In the genomic region with DNA sequence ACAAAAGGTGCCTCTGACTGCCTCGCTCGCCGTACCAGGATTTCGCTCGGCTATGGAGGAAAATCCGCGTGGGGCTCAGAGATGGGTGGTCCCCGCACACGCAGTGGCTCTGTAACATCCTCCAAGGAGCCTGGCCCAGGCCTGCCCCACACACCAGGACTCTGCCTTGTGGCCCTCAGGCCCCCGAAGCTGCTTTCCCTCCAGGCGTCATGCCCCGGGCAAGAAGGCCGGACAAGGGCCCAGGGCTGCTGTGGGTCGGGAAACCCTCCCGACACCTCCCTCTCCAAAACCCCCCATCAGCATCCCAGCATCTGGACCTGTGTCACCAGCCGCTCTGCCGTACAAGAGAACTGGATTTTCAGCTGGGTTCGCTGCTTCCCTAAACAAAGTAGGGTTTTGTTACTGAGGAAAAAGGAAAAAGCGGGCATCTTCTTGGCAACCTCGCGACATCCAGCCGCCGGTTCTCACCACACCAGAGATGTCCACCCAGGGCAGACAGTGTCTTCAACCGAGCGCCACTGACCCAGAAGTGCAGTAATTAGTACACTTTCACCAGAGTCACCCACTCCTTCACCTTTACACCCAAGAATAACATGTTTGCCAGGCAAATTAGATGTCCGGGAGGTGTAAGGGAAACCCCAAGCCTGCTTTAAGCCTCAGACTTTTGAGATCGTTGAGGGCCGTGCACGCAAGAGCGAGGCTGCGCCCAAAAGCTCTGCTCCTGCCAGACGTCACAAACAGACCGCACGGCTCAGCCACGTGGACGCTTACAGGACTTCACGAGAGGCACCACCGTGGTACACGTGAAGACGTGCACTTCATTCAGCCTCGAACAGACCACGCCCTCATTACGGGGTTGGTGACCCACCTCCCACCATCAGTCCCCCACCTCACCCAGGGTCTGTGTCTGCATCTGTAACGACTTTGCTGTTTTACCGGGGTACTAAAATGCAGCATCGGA, we compare ENCODE assay signal across 1 cellular context.
TF ChIP-seq lines count a peak whose summit lies in the region.

No MANE protein-coding gene starts in this region.

TF ChIP-seq in SK-N-SH treated with all-trans-retinoic acid at 6 μM for 48 hours, 23 proteins besides CTCF, POLR2A, EP300 and RAD21:
- TF ChIP-seq, protein P1, sequence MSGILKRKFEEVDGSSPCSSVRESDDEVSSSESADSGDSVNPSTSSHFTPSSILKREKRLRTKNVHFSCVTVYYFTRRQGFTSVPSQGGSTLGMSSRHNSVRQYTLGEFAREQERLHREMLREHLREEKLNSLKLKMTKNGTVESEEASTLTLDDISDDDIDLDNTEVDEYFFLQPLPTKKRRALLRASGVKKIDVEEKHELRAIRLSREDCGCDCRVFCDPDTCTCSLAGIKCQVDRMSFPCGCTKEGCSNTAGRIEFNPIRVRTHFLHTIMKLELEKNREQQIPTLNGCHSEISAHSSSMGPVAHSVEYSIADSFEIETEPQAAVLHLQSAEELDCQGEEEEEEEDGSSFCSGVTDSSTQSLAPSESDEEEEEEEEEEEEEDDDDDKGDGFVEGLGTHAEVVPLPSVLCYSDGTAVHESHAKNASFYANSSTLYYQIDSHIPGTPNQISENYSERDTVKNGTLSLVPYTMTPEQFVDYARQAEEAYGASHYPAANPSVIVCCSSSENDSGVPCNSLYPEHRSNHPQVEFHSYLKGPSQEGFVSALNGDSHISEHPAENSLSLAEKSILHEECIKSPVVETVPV (CRISPR knock-in tag; IDR thresholded peaks at IDR 0.05): no peak
- TF ChIP-seq OSR1 (CRISPR knock-in tag; IDR thresholded peaks at IDR 0.05) (no peak), TCF4 (CRISPR knock-in tag; IDR thresholded peaks at IDR 0.05; ENCODE audit: borderline replicate concordance) (no peak), TOX (CRISPR knock-in tag; IDR thresholded peaks at IDR 0.05; ENCODE audit: borderline replicate concordance) (no peak), ARNTL (CRISPR knock-in tag; IDR thresholded peaks at IDR 0.05; ENCODE audit: borderline replicate concordance, low read depth) (no peak), CSDC2 (CRISPR knock-in tag; IDR thresholded peaks at IDR 0.05) (no peak), ZC3H10 (CRISPR knock-in tag; IDR thresholded peaks at IDR 0.05) (no peak), ZNF8 (CRISPR knock-in tag; IDR thresholded peaks at IDR 0.05) (no peak), BACH2 (CRISPR knock-in tag; IDR thresholded peaks at IDR 0.05; ENCODE audit: borderline replicate concordance) (no peak), ISL1 (CRISPR knock-in tag; IDR thresholded peaks at IDR 0.05) (no peak), ESRRG (CRISPR knock-in tag; IDR thresholded peaks at IDR 0.05) (no peak), ZNF70 (CRISPR knock-in tag; IDR thresholded peaks at IDR 0.05) (no peak), ZFP3 (CRISPR knock-in tag; IDR thresholded peaks at IDR 0.05) (no peak)
- TF ChIP-seq, protein P2, sequence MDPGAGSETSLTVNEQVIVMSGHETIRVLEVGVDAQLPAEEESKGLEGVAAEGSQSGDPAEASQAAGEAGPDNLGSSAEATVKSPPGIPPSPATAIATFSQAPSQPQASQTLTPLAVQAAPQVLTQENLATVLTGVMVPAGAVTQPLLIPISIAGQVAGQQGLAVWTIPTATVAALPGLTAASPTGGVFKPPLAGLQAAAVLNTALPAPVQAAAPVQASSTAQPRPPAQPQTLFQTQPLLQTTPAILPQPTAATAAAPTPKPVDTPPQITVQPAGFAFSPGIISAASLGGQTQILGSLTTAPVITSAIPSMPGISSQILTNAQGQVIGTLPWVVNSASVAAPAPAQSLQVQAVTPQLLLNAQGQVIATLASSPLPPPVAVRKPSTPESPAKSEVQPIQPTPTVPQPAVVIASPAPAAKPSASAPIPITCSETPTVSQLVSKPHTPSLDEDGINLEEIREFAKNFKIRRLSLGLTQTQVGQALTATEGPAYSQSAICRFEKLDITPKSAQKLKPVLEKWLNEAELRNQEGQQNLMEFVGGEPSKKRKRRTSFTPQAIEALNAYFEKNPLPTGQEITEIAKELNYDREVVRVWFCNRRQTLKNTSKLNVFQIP (CRISPR knock-in tag; IDR thresholded peaks at IDR 0.05; ENCODE audit: borderline replicate concordance, low read depth): no peak
- TF ChIP-seq, protein P3, sequence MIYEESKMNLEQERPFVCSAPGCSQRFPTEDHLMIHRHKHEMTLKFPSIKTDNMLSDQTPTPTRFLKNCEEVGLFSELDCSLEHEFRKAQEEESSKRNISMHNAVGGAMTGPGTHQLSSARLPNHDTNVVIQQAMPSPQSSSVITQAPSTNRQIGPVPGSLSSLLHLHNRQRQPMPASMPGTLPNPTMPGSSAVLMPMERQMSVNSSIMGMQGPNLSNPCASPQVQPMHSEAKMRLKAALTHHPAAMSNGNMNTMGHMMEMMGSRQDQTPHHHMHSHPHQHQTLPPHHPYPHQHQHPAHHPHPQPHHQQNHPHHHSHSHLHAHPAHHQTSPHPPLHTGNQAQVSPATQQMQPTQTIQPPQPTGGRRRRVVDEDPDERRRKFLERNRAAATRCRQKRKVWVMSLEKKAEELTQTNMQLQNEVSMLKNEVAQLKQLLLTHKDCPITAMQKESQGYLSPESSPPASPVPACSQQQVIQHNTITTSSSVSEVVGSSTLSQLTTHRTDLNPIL (CRISPR knock-in tag; IDR thresholded peaks at IDR 0.05; ENCODE audit: low read depth): no peak
TF ChIP-seq in SK-N-SH treated with all-trans-retinoic acid at 6 μM for 48 hours: peak in this region for 0.
